ENCODE assay signal across 11 cellular contexts in genomic region chr15:31337352-31338031, GRCh38. TPM values are rescaled to one million over a fixed set of nuclear protein-coding genes. Genes with fewer than 3 reads are reported as not detected.
DNase-seq lines count a peak whose midpoint lies in the region; ATAC-seq and TF ChIP-seq lines count a peak whose summit lies in the region.
"Had no signal": no experiment of that assay in that cellular context is flagged by ENCODE, and none has a peak within 500 bp of the region (broad histone marks: within the 10 kb centered on the region; RNA-seq: fewer than 3 reads in every experiment).

No MANE protein-coding gene starts in this region.

- DNase-seq in body of pancreas (no peak), AML-193 (lab: John Stamatoyannopoulos, UW) (no peak), mammary epithelial cell (no peak)
- DNase-seq: activated CD4-positive, alpha-beta T cell treated with anti-CD3 and anti-CD28 coated beads, Interleukin-2, amount 50 U/mL, for 1 hour; NCI-H187 had no signal

- WGBS in body of pancreas, 2 donors, result 73 to 78% methylated on average over 12 of the region's 12 CpGs
- WGBS in mammary epithelial cell (ENCODE audit: low coverage, missing lambda C conversion rate), result 95% methylated on average over 12 of the region's 12 CpGs

- H3K9me3 ChIP-seq in Loucy (ENCODE audit: insufficient read depth, low read depth, low read length) (no peaks in the 10 kb centered on the region), body of pancreas (no peaks in the 10 kb centered on the region), mammary epithelial cell (replicated peaks; ENCODE audit: insufficient read depth, low read length) (no peaks in the 10 kb centered on the region)

- TF ChIP-seq POLR2A in body of pancreas (IDR thresholded peaks at IDR 0.05), result no peak

- peaks cover 94% of the 10 kb centered on the region for H4K20me1 ChIP-seq in Loucy (ENCODE audit: insufficient read depth, low read length, poor library complexity, severe bottlenecking)
- H4K20me1 ChIP-seq in mammary epithelial cell (ENCODE audit: insufficient read depth, low read length), result peaks cover 3% of the 10 kb centered on the region

- in situ Hi-C loops in mammary epithelial cell (cut with MboI; ENCODE audit: low sequenced_read_pairs in 2 of 2), result no loop called here

- H3K4me1 ChIP-seq in Loucy (ENCODE audit: insufficient read depth, low read length, poor library complexity, severe bottlenecking), result peaks cover 30% of the 10 kb centered on the region
- peaks cover 99% of the 10 kb centered on the region for H3K4me1 ChIP-seq in body of pancreas
- peaks cover 32% of the 10 kb centered on the region for H3K4me1 ChIP-seq in rectal smooth muscle tissue (ENCODE audit: control insufficient read depth, insufficient read depth, low read length)
- peaks cover 32% of the 10 kb centered on the region for H3K4me1 ChIP-seq in mammary epithelial cell (ENCODE audit: insufficient read depth, low read length)

- H3K27me3 ChIP-seq in Loucy (ENCODE audit: insufficient read depth, low read length, poor library complexity, severe bottlenecking), result no peaks in the 10 kb centered on the region
- no peaks in the 10 kb centered on the region for H3K27me3 ChIP-seq in body of pancreas
- no peaks in the 10 kb centered on the region for H3K27me3 ChIP-seq in rectal smooth muscle tissue (ENCODE audit: control insufficient read depth, insufficient read depth, low read length)
- H3K27me3 ChIP-seq in mammary epithelial cell (ENCODE audit: insufficient read depth, low read length), result no peaks in the 10 kb centered on the region

- H3K79me2 ChIP-seq in Loucy (ENCODE audit: insufficient read depth, low read length) (peaks cover 99% of the 10 kb centered on the region), mammary epithelial cell (ENCODE audit: insufficient read depth, low read length) (peaks cover 97% of the 10 kb centered on the region)

- H3K36me3 ChIP-seq in Loucy (ENCODE audit: insufficient read depth, low read length), result peaks cover 11% of the 10 kb centered on the region; the same call in 1 of the 2 replicates
- no peaks in the 10 kb centered on the region for H3K36me3 ChIP-seq in body of pancreas (replicated peaks in 1 of 2; ENCODE audit: insufficient read depth in 1 of 2, low read depth in 2 of 2)
- H3K36me3 ChIP-seq in rectal smooth muscle tissue (ENCODE audit: control insufficient read depth, insufficient read depth, low read length), result no peaks in the 10 kb centered on the region
- no peaks in the 10 kb centered on the region for H3K36me3 ChIP-seq in mammary epithelial cell (ENCODE audit: insufficient read depth, low read length)

- H3K4me3 ChIP-seq in Loucy (ENCODE audit: low read length, poor library complexity, severe bottlenecking) (no peak overlapping the region), body of pancreas (no peak overlapping the region), rectal smooth muscle tissue (ENCODE audit: low read length) (no peak overlapping the region), mammary epithelial cell (replicated peaks in 1 of 3; ENCODE audit: insufficient read depth in 1 of 3, low read depth in 2 of 3, low read length in 3 of 3) (no peak overlapping the region)

- H2AFZ ChIP-seq in Loucy (ENCODE audit: low read length) (no peak overlapping the region), mammary epithelial cell (ENCODE audit: low read depth, low read length) (no peak overlapping the region)

- ATAC-seq in body of pancreas (no peak), HG03159 (IDR thresholded peaks at IDR 0.05; ENCODE audit: unreplicated experiment) (no peak), HG02610 (IDR thresholded peaks at IDR 0.05; ENCODE audit: unreplicated experiment) (no peak)
- ATAC-seq: Panc1 had no signal

- H3K27ac ChIP-seq in C4-2B, result peak overlapping the region; percentile 97
- H3K27ac ChIP-seq in body of pancreas, result peak overlapping the region; percentile 76 to 100 (median 98)
- H3K27ac ChIP-seq in rectal smooth muscle tissue (ENCODE audit: low read depth, low read length), result peak overlapping the region; percentile 74
- no peak overlapping the region for H3K27ac ChIP-seq in mammary epithelial cell (ENCODE audit: insufficient read depth, low read depth, low read length)

- CTCF ChIA-PET in mammary epithelial cell (lab: Charles Lee; ENCODE audit: low non-redundant PET), result no interaction called here

- intact Hi-C loops in body of pancreas (cut with DNase I), result no loop called here
- intact Hi-C loops in mammary epithelial cell (cut with micrococcal nuclease), result no loop called here

- no peaks in the 10 kb centered on the region for H3F3A ChIP-seq in Loucy (ENCODE audit: low read depth)

- H3K9me2 ChIP-seq in Loucy (replicated peaks; ENCODE audit: low read depth, low read length), result no peaks in the 10 kb centered on the region

- H3K4me2 ChIP-seq in Loucy (ENCODE audit: low read depth, low read length, poor library complexity, severe bottlenecking) (peak overlapping the region; percentile 39), mammary epithelial cell (ENCODE audit: insufficient read depth, low read depth, low read length) (no peak overlapping the region)

- no peak overlapping the region for H3K9ac ChIP-seq in Loucy (ENCODE audit: low read depth, low read length, poor library complexity, severe bottlenecking)
- no peak overlapping the region for H3K9ac ChIP-seq in rectal smooth muscle tissue (ENCODE audit: low read length)
- H3K9ac ChIP-seq in mammary epithelial cell (ENCODE audit: insufficient read depth, low read length), result no peak overlapping the region

- no TSS peak for BruUV-seq in mammary epithelial cell (replicated peaks; lab: Mats Ljungman, UMichigan)

- dilution Hi-C loops in mammary epithelial cell (cut with HindIII; ENCODE audit: low sequenced_read_pairs), result no loop called here

- TF ChIP-seq CTCF in C4-2B (conservative IDR thresholded peaks at IDR 0.05) (no peak), Loucy (conservative IDR thresholded peaks at IDR 0.05; ENCODE audit: low read length) (no peak), body of pancreas (IDR thresholded peaks at IDR 0.05) (no peak), mammary epithelial cell (conservative IDR thresholded peaks at IDR 0.05 in 1 of 2, IDR thresholded peaks at IDR 0.05 in 1 of 2; ENCODE audit: extremely low read depth in 1 of 2, insufficient read depth in 1 of 2, low read depth in 1 of 2, low read length in 2 of 2) (no peak)

RNA-seq across cellular contexts. Expression of gene KLF13, which starts 10.9 kb away (rescaled TPM):
- total RNA-seq in body of pancreas (10 to 100 TPM; 25.7 to 38.4 TPM), mammary epithelial cell (10 to 100 TPM; 49.8 to 62.3 TPM)
- 25.1 TPM for polyA plus RNA-seq in mammary epithelial cell
- 40.5 TPM for polyA minus RNA-seq in mammary epithelial cell
